In the genomic region with DNA sequence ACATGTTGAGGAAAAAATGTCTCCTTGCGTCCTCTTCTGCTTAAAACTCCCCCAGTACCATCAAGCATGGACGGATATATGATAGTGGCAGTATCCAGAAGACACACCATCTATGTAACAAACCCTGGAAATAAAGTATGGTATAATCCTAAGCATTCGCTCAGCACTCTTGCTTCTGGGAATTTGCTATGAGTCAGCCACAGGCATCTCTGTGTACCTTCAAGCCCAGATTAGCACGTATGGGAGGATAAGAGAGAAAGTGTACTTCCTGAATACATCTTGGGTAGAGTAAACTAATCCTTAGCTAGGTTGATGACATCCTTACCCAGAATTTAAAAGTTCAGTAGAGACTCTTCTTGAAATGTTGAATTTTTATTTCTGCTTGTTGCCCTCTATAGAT, we compare ENCODE assay signal across 8 cellular contexts.
"Had no signal": no experiment of that assay in that cellular context is flagged by ENCODE, and none has a peak within 500 bp of the region (broad histone marks: within the 10 kb centered on the region; RNA-seq: fewer than 3 reads in every experiment).

No MANE protein-coding gene starts in this region.

- H3K4me1 ChIP-seq: colonic mucosa had no signal

- H3K27me3 ChIP-seq: cardiac muscle cell, colonic mucosa had no signal

- H3K9me3 ChIP-seq: colonic mucosa had no signal

- DNase-seq: activated effector memory CD4-positive, alpha-beta T cell treated with Interleukin-2 at 50 U/mL for 16 hours; activated T-cell treated with anti-CD3 and anti-CD28 coated beads, Interleukin-2, amount 50 U/mL, for 1 hour; amniotic stem cell; colonic mucosa; immature natural killer cell; nephron progenitor cell; stimulated activated CD4-positive, alpha-beta T cell treated with anti-CD3 and anti-CD28 coated beads, Interleukin-4, amount 100 ng/mL, for 24 hours had no signal

- H3K36me3 ChIP-seq: cardiac muscle cell, colonic mucosa had no signal

- H3K4me3 ChIP-seq: cardiac muscle cell, colonic mucosa had no signal

- H3K27ac ChIP-seq: cardiac muscle cell, colonic mucosa had no signal
